ENCODE assay signal across 1 cellular context in genomic region chr6:42958125-42958524, GRCh38.
TF ChIP-seq lines count a peak whose summit lies in the region.

No MANE protein-coding gene starts in this region.

TF ChIP-seq in K562, 482 proteins besides CTCF, POLR2A, EP300 and RAD21:
- TF ChIP-seq ZNF41 (CRISPR knock-in tag; conservative IDR thresholded peaks at IDR 0.05) (no peak), POLR2B (IDR thresholded peaks at IDR 0.05; ENCODE audit: low read depth, partially characterized antibody) (no peak), TEAD4 (IDR thresholded peaks at IDR 0.05; ENCODE audit: low read length) (no peak), TEAD4 (CRISPR knock-in tag; IDR thresholded peaks at IDR 0.05; ENCODE audit: borderline replicate concordance) (no peak), STAT5B (CRISPR knock-in tag; IDR thresholded peaks at IDR 0.05) (no peak), SMAD2 (IDR thresholded peaks at IDR 0.05; ENCODE audit: low read depth, low read length) (no peak), NCOA6 (IDR thresholded peaks at IDR 0.05) (no peak), SMC3 (conservative IDR thresholded peaks at IDR 0.05; ENCODE audit: insufficient read depth, low read depth, low read length) (no peak)
